In genomic region chr6:160520043-160520904, GRCh38 we compare ENCODE assay signal across 8 cellular contexts.
DNase-seq lines count a peak whose midpoint lies in the region; ATAC-seq, FAIRE-seq and TF ChIP-seq lines count a peak whose summit lies in the region.

No MANE protein-coding gene starts in this region.

- intact Hi-C loops in aorta (cut with DNase I): loop anchor here in 1 of 2 donors (1.0 kb wide), 1 partner anchor 14 kb away; no protein-coding TSS in a partner anchor

- H3K9me3 Mint-ChIP-seq in T-helper 2 cell treated with Interferon-gamma antibody and Interleukin-4, amounts not matched to agents 5 μg/mL and 100 μg/mL, for 36 hours: peaks cover 2% of the 10 kb centered on the region
- peaks cover 3% of the 10 kb centered on the region for H3K9me3 Mint-ChIP-seq in astrocyte (ENCODE audit: unreplicated experiment)

- no peaks in the 10 kb centered on the region for H3K4me1 ChIP-seq in astrocyte (ENCODE audit: insufficient read depth, low read length)
- H3K4me1 ChIP-seq in aorta (ENCODE audit: control insufficient read depth in 1 of 2, insufficient read depth in 2 of 2, low read length in 2 of 2): peaks cover 0 to 1% of the 10 kb centered on the region in 2 donors

- DNase-seq in GM04504 (ENCODE audit: low read depth) (peak; percentile 31), GOT3 (lab: John Stamatoyannopoulos, UW) (peak; percentile 51), LoVo (ENCODE audit: low spot score) (peak; percentile 45), astrocyte (ENCODE audit: low read depth) (peak; percentile 34), hippocampal formation (lab: John Stamatoyannopoulos, UW) (peak; percentile 58 to 87), retinal pigment epithelial cell (ENCODE audit: low read depth) (no peak), aorta (peak; percentile 86 to 94)
- DNase-seq in T-helper 2 cell treated with Interferon-gamma antibody and Interleukin-4, amounts not matched to agents 5 μg/mL and 100 μg/mL, for 36 hours (ENCODE audit: low spot score): peak; percentile 68

- peaks cover 26% of the 10 kb centered on the region for H3K4me1 Mint-ChIP-seq in T-helper 2 cell treated with Interferon-gamma antibody and Interleukin-4, amounts not matched to agents 5 μg/mL and 100 μg/mL, for 36 hours (ENCODE audit: low read depth)
- no peaks in the 10 kb centered on the region for H3K4me1 Mint-ChIP-seq in astrocyte (ENCODE audit: low read depth, unreplicated experiment)

- peak overlapping the region; percentile 73 for H3K4me3 ChIP-seq in astrocyte (ENCODE audit: insufficient read depth, low read depth, low read length)
- peak overlapping the region; percentile 59 for H3K4me3 ChIP-seq in retinal pigment epithelial cell (ENCODE audit: low read length)
- peak overlapping the region; percentile 68 to 88 for H3K4me3 ChIP-seq in aorta (ENCODE audit: low read length in 2 of 2)

- 0% methylated on average over 47 to 73 of the region's 73 CpGs for WGBS in aorta, 2 donors

- H3K79me2 ChIP-seq in astrocyte (ENCODE audit: insufficient read depth, low read length): no peaks in the 10 kb centered on the region

- peak overlapping the region; percentile 44 for H3K27ac ChIP-seq in astrocyte (ENCODE audit: low read depth, low read length)
- H3K27ac ChIP-seq in aorta (ENCODE audit: low read depth in 1 of 2, low read length in 2 of 2): peak overlapping the region in 1 of 2 donors; percentile 86

- H3K9ac ChIP-seq in astrocyte (ENCODE audit: low read length): peak overlapping the region; percentile 77

- peak; percentile 97 for ATAC-seq in aorta (ENCODE audit: low FRiP score)

- H4K20me1 ChIP-seq in astrocyte (ENCODE audit: insufficient read depth, low read length): no peaks in the 10 kb centered on the region

- H3K36me3 ChIP-seq in astrocyte (ENCODE audit: insufficient read depth, low read length) (no peaks in the 10 kb centered on the region), aorta (ENCODE audit: control insufficient read depth in 1 of 2, insufficient read depth in 2 of 2, low read length in 1 of 2) (no peaks in the 10 kb centered on the region)

- H3K27ac Mint-ChIP-seq in T-helper 2 cell treated with Interferon-gamma antibody and Interleukin-4, amounts not matched to agents 5 μg/mL and 100 μg/mL, for 36 hours: peak overlapping the region; percentile 91
- H3K27ac Mint-ChIP-seq in astrocyte (ENCODE audit: unreplicated experiment): peak overlapping the region; percentile 17

- H3K27me3 ChIP-seq in astrocyte (ENCODE audit: insufficient read depth, low read length): no peaks in the 10 kb centered on the region
- no peaks in the 10 kb centered on the region for H3K27me3 ChIP-seq in aorta (ENCODE audit: control insufficient read depth in 1 of 2, insufficient read depth in 2 of 2, low read length in 1 of 2)

- peaks cover 47% of the 10 kb centered on the region for H3K27me3 Mint-ChIP-seq in T-helper 2 cell treated with Interferon-gamma antibody and Interleukin-4, amounts not matched to agents 5 μg/mL and 100 μg/mL, for 36 hours (ENCODE audit: low read depth)
- H3K27me3 Mint-ChIP-seq in astrocyte (ENCODE audit: low read depth, unreplicated experiment): no peaks in the 10 kb centered on the region

- TF ChIP-seq CTCF in astrocyte (IDR thresholded peaks at IDR 0.05; ENCODE audit: insufficient read depth, low read depth, low read length) (no peak), retinal pigment epithelial cell (conservative IDR thresholded peaks at IDR 0.05; ENCODE audit: low read depth, low read length) (no peak)

- peak overlapping the region; percentile 98 for H2AFZ ChIP-seq in astrocyte (ENCODE audit: low read depth, low read length)

- peak overlapping the region; percentile 95 for H3K4me2 ChIP-seq in astrocyte (ENCODE audit: low read length)

- H3K9me3 ChIP-seq in astrocyte (ENCODE audit: insufficient read depth, low read depth, low read length): no peaks in the 10 kb centered on the region
- no peaks in the 10 kb centered on the region for H3K9me3 ChIP-seq in aorta (ENCODE audit: control insufficient read depth, low read length)

- no peaks in the 10 kb centered on the region for H3K36me3 Mint-ChIP-seq in T-helper 2 cell treated with Interferon-gamma antibody and Interleukin-4, amounts not matched to agents 5 μg/mL and 100 μg/mL, for 36 hours (ENCODE audit: low read depth)
- no peaks in the 10 kb centered on the region for H3K36me3 Mint-ChIP-seq in astrocyte (ENCODE audit: low read depth, unreplicated experiment)

- FAIRE-seq in astrocyte (lab: Jason Lieb, UNC): no peak

- H3K4me3 Mint-ChIP-seq in T-helper 2 cell treated with Interferon-gamma antibody and Interleukin-4, amounts not matched to agents 5 μg/mL and 100 μg/mL, for 36 hours: peak overlapping the region; percentile 94
- peak overlapping the region; percentile 91 for H3K4me3 Mint-ChIP-seq in astrocyte (ENCODE audit: unreplicated experiment)
